ENCODE assay signal across 12 cellular contexts in genomic region chr1:8061673-8062386, GRCh38. TPM values are rescaled to one million over a fixed set of nuclear protein-coding genes. Genes with fewer than 3 reads are reported as not detected.
DNase-seq lines count a peak whose midpoint lies in the region; FAIRE-seq and TF ChIP-seq lines count a peak whose summit lies in the region.
"Had no signal": no experiment of that assay in that cellular context is flagged by ENCODE, and none has a peak within 500 bp of the region (broad histone marks: within the 10 kb centered on the region; RNA-seq: fewer than 3 reads in every experiment).

No MANE protein-coding gene starts in this region.

- H3K27ac Mint-ChIP-seq in progenitor cell of endocrine pancreas, result peak overlapping the region; percentile 96

- H3K9me3 Mint-ChIP-seq in progenitor cell of endocrine pancreas (ENCODE audit: low read depth), result peaks cover 7% of the 10 kb centered on the region

- no peaks in the 10 kb centered on the region for H3K36me3 ChIP-seq in HAP-1 (replicated peaks)

- peaks cover 5% of the 10 kb centered on the region for H3K36me3 Mint-ChIP-seq in progenitor cell of endocrine pancreas (ENCODE audit: insufficient read depth)

- in situ Hi-C loops in HAP-1 (cut with MboI; ENCODE audit: low sequenced_read_pairs), result no loop called here

- no peaks in the 10 kb centered on the region for H3K27me3 Mint-ChIP-seq in progenitor cell of endocrine pancreas

- H3K9me3 ChIP-seq in HAP-1, result no peaks in the 10 kb centered on the region

- H3K27me3 ChIP-seq in HAP-1 (ENCODE audit: low read depth), result no peaks in the 10 kb centered on the region

- peak overlapping the region; percentile 21 for H3K4me3 ChIP-seq in WI38 (ENCODE audit: low read depth, low read length)
- no peak overlapping the region for H3K4me3 ChIP-seq in fibroblast of mammary gland (ENCODE audit: control insufficient read depth, low read depth, low read length)
- H3K4me3 ChIP-seq in HAP-1, result no peak overlapping the region

- H3K4me1 Mint-ChIP-seq in progenitor cell of endocrine pancreas (ENCODE audit: low read depth), result peaks cover 13% of the 10 kb centered on the region

- no peaks in the 10 kb centered on the region for H3K4me1 ChIP-seq in HAP-1

- TF ChIP-seq CTCF in WI38 (IDR thresholded peaks at IDR 0.05; ENCODE audit: low read depth, low read length) (no peak), fibroblast of mammary gland (conservative IDR thresholded peaks at IDR 0.05; ENCODE audit: control insufficient read depth, insufficient read depth, low read depth, low read length) (no peak), progenitor cell of endocrine pancreas (IDR thresholded peaks at IDR 0.05; ENCODE audit: unreplicated experiment) (no peak), GM10266 (IDR thresholded peaks at IDR 0.05; ENCODE audit: control insufficient read depth, insufficient read depth, low read depth, missing control alignments) (no peak)

- DNase-seq in Daoy (ENCODE audit: low read depth) (peak; percentile 79), fibroblast of mammary gland (ENCODE audit: low read depth) (peak; percentile 80), progenitor cell of endocrine pancreas (ENCODE audit: low spot score, unreplicated experiment) (no peak), HAP-1 (ENCODE audit: low spot score in 2 of 2) (no peak), GM10266 (ENCODE audit: extremely low spot score) (no peak), GM12891 (ENCODE audit: insufficient read length, low spot score) (no peak)
- no peak for DNase-seq in activated CD8-positive, alpha-beta memory T cell treated with anti-CD3 and anti-CD28 coated beads, Interleukin-2, amount 50 U/mL, for 4 hours
- DNase-seq: C1 segment of cervical spinal cord, cerebellar nuclear complex, NCI-H526 treated with DMSO at 0.1 percent for 48 hours, T-helper 2 cell had no signal

- H3K4me3 Mint-ChIP-seq in progenitor cell of endocrine pancreas (ENCODE audit: low read depth), result no peak overlapping the region

- FAIRE-seq in GM12891 (lab: Jason Lieb, UNC), result no peak

- TF ChIP-seq POLR2A in GM12891 (IDR thresholded peaks at IDR 0.05; ENCODE audit: low read depth, low read length), result no peak

TF ChIP-seq in GM12891, 5 proteins besides CTCF, POLR2A, EP300 and RAD21:
- TF ChIP-seq POU2F2 (IDR thresholded peaks at IDR 0.05; ENCODE audit: low read depth, low read length) (no peak), PAX5 (IDR thresholded peaks at IDR 0.05; ENCODE audit: insufficient read depth, low read length, severe bottlenecking) (no peak), POLR2AphosphoS5 (IDR thresholded peaks at IDR 0.05; ENCODE audit: low read depth, low read length) (no peak), TAF1 (IDR thresholded peaks at IDR 0.05; ENCODE audit: low read depth, low read length) (no peak), SPI1 (IDR thresholded peaks at IDR 0.05; ENCODE audit: low read depth, low read length) (no peak)
TF ChIP-seq in GM12891: peak in this region for 0.

RNA-seq across cellular contexts. Expression of gene ERRFI1, which starts 35.7 kb away (rescaled TPM):
- total RNA-seq in Daoy (2014; rRNA removed; shearing (Covaris generic)), result 81.0 and 95.0 TPM in 2 replicates
- total RNA-seq in progenitor cell of endocrine pancreas, result 138 and 139 TPM in 2 replicates
- polyA plus RNA-seq in GM12891 (2012; ENCODE audit: low read depth, missing spikeins), result 3.6 TPM

Comparison
In these comparisons a context has a peak if more than half of its experiments do, and no peak if none do; other contexts are left out.
1. DNase-seq: peak in Daoy (single experiment) and fibroblast of mammary gland (single experiment); none in progenitor cell of endocrine pancreas (single experiment), HAP-1 (0 of 2), GM10266 (single experiment), GM12891 (single experiment) and activated CD8-positive, alpha-beta memory T cell treated with anti-CD3 and anti-CD28 coated beads, Interleukin-2, amount 50 U/mL, for 4 hours (single experiment).